10 cellular contexts compared by ENCODE assay signal in genomic region chr4:152460488-152460887, GRCh38.
DNase-seq lines count a peak whose midpoint lies in the region; ATAC-seq, FAIRE-seq and TF ChIP-seq lines count a peak whose summit lies in the region.
"Had no signal": no experiment of that assay in that cellular context is flagged by ENCODE, and none has a peak within 500 bp of the region (broad histone marks: within the 10 kb centered on the region; RNA-seq: fewer than 3 reads in every experiment).

No MANE protein-coding gene starts in this region.

- peaks cover 28% of the 10 kb centered on the region for H3K79me2 ChIP-seq in HepG2 (ENCODE audit: insufficient read depth, low read length)

- peak overlapping the region; percentile 6 for H3K27ac Mint-ChIP-seq in T-helper 1 cell treated with Interleukin-12 subunit alpha and Interleukin-12 subunit beta and Interleukin-4 antibody, amounts not matched to agents 30 μg/mL and 1 μg/mL, for 36 hours
- H3K27ac Mint-ChIP-seq in stimulated activated effector memory CD8-positive, alpha-beta T cell treated with anti-CD3 and anti-CD28 coated beads, Interleukin-12 subunit alpha, Interleukin-12 subunit beta, amount 100 ng/mL, for 72 hours, result no peak overlapping the region
- H3K27ac Mint-ChIP-seq: GM23338 had no signal

- no peak overlapping the region for H3K27ac ChIP-seq in HepG2 (ENCODE audit: extremely low read length, insufficient read depth, low read length)

- no peaks in the 10 kb centered on the region for H4K20me1 ChIP-seq in HepG2 (ENCODE audit: insufficient read depth, low read length)

- peaks cover 60% of the 10 kb centered on the region for H3K4me1 Mint-ChIP-seq in T-helper 1 cell treated with Interleukin-12 subunit alpha and Interleukin-12 subunit beta and Interleukin-4 antibody, amounts not matched to agents 30 μg/mL and 1 μg/mL, for 36 hours (ENCODE audit: low read depth)
- peaks cover 57% of the 10 kb centered on the region for H3K4me1 Mint-ChIP-seq in stimulated activated effector memory CD8-positive, alpha-beta T cell treated with anti-CD3 and anti-CD28 coated beads, Interleukin-12 subunit alpha, Interleukin-12 subunit beta, amount 100 ng/mL, for 72 hours

- no peaks in the 10 kb centered on the region for H3K36me3 Mint-ChIP-seq in T-helper 1 cell treated with Interleukin-12 subunit alpha and Interleukin-12 subunit beta and Interleukin-4 antibody, amounts not matched to agents 30 μg/mL and 1 μg/mL, for 36 hours (ENCODE audit: low read depth)
- H3K36me3 Mint-ChIP-seq in stimulated activated effector memory CD8-positive, alpha-beta T cell treated with anti-CD3 and anti-CD28 coated beads, Interleukin-12 subunit alpha, Interleukin-12 subunit beta, amount 100 ng/mL, for 72 hours, result no peaks in the 10 kb centered on the region

- no TSS peak for BruUV-seq in HepG2 (replicated peaks; lab: Mats Ljungman, UMichigan)

- H3K9me3 ChIP-seq in HepG2 (ENCODE audit: low read length), result no peaks in the 10 kb centered on the region

- ATAC-seq in HG02763 (IDR thresholded peaks at IDR 0.05; ENCODE audit: unreplicated experiment) (peak; percentile 34), HepG2 (no peak), GM19455 (IDR thresholded peaks at IDR 0.05; ENCODE audit: unreplicated experiment) (no peak), HG03139 (IDR thresholded peaks at IDR 0.05; ENCODE audit: unreplicated experiment) (no peak), GM18867 (IDR thresholded peaks at IDR 0.05; ENCODE audit: unreplicated experiment) (no peak)
- no peak for ATAC-seq in stimulated activated effector memory CD8-positive, alpha-beta T cell treated with anti-CD3 and anti-CD28 coated beads, Interleukin-12 subunit alpha, Interleukin-12 subunit beta, amount 100 ng/mL, for 72 hours
- ATAC-seq: GM23338, Right ventricle myocardium inferior had no signal

- in situ Hi-C loops in HepG2 (cut with HindIII; ENCODE audit: extremely low pct_ligation_motif_present, low pct_unique_long_range_greater_than_20kb), result no loop called here

- H3K4me3 ChIP-seq in HepG2 (replicated peaks in 1 of 3; ENCODE audit: insufficient read depth in 1 of 3, low read depth in 2 of 3, low read length in 3 of 3), result no peak overlapping the region
- H3K4me3 ChIP-seq: GM23338 had no signal

- no peak overlapping the region for H3K4me3 Mint-ChIP-seq in T-helper 1 cell treated with Interleukin-12 subunit alpha and Interleukin-12 subunit beta and Interleukin-4 antibody, amounts not matched to agents 30 μg/mL and 1 μg/mL, for 36 hours
- H3K4me3 Mint-ChIP-seq in stimulated activated effector memory CD8-positive, alpha-beta T cell treated with anti-CD3 and anti-CD28 coated beads, Interleukin-12 subunit alpha, Interleukin-12 subunit beta, amount 100 ng/mL, for 72 hours, result no peak overlapping the region
- H3K4me3 Mint-ChIP-seq: GM23338 had no signal

- CTCF ChIA-PET in HepG2 (lab: Yijun Ruan, JAX; ENCODE audit: low intra/inter-chr PET ratio, low total read pairs), result no interaction called here

- POLR2A ChIA-PET in HepG2 (lab: Yijun Ruan, JAX), result no interaction called here

- peaks cover 53% of the 10 kb centered on the region for H3K4me1 ChIP-seq in HepG2 (ENCODE audit: insufficient read depth, low read length)

- H3K36me3 ChIP-seq in HepG2 (replicated peaks in 1 of 2; ENCODE audit: control insufficient read depth in 1 of 2, insufficient read depth in 2 of 2, low read length in 2 of 2), result no peaks in the 10 kb centered on the region

- no peaks in the 10 kb centered on the region for H3K9me3 Mint-ChIP-seq in T-helper 1 cell treated with Interleukin-12 subunit alpha and Interleukin-12 subunit beta and Interleukin-4 antibody, amounts not matched to agents 30 μg/mL and 1 μg/mL, for 36 hours
- H3K9me3 Mint-ChIP-seq in stimulated activated effector memory CD8-positive, alpha-beta T cell treated with anti-CD3 and anti-CD28 coated beads, Interleukin-12 subunit alpha, Interleukin-12 subunit beta, amount 100 ng/mL, for 72 hours, result no peaks in the 10 kb centered on the region
- H3K9me3 Mint-ChIP-seq: GM23338 had no signal

- intact Hi-C loops in HepG2 (cut with micrococcal nuclease; ENCODE audit: unreplicated experiment), result loop anchor here (5.0 kb wide), 1 partner anchor 37 kb away; no protein-coding TSS in a partner anchor

- TF ChIP-seq EP300 in HepG2 (IDR thresholded peaks at IDR 0.05; ENCODE audit: low read depth in 2 of 2, low read length in 2 of 2), result peak in 1 of 2 experiments; percentile 25; a peak in 1 of 4 replicates
- TF ChIP-seq EP300 in HepG2 (CRISPR knock-in tag; IDR thresholded peaks at IDR 0.05; ENCODE audit: borderline replicate concordance), result no peak

- whole genome bisulfite sequencing in HepG2 (ENCODE audit: low lambda C conversion rate), result 80% methylated on average over 1 of the region's 1 CpG

- DNase-seq in DMS53 treated with DMSO at 0.1 percent for 48 hours (lab: John Stamatoyannopoulos, UW; ENCODE audit: unreplicated experiment), result peak; percentile 33
- DNase-seq in HepG2 (ENCODE audit: low spot score), result peak; percentile 25
- DNase-seq in stimulated activated effector memory CD8-positive, alpha-beta T cell treated with anti-CD3 and anti-CD28 coated beads, Interleukin-12 subunit alpha, Interleukin-12 subunit beta, amount 100 ng/mL, for 72 hours (ENCODE audit: low spot score in 2 of 2), result no peak

- TF ChIP-seq RAD21 in HepG2 (CRISPR knock-in tag; IDR thresholded peaks at IDR 0.05), result no peak

- peak; percentile 44 for TF ChIP-seq CTCF in HepG2 (CRISPR knock-in tag; IDR thresholded peaks at IDR 0.05)

- FAIRE-seq in HepG2 (lab: Jason Lieb, UNC), result no peak

- no peak for TF ChIP-seq POLR2A in HepG2 (IDR thresholded peaks at IDR 0.05; ENCODE audit: insufficient read depth in 1 of 2, low read depth in 2 of 2, low read length in 2 of 2)

- no peak overlapping the region for H3K9ac ChIP-seq in HepG2 (ENCODE audit: insufficient read depth, low read depth, low read length)

- H3K27me3 Mint-ChIP-seq in T-helper 1 cell treated with Interleukin-12 subunit alpha and Interleukin-12 subunit beta and Interleukin-4 antibody, amounts not matched to agents 30 μg/mL and 1 μg/mL, for 36 hours (ENCODE audit: low read depth), result no peaks in the 10 kb centered on the region

- no peaks in the 10 kb centered on the region for H3K27me3 ChIP-seq in HepG2 (ENCODE audit: control insufficient read depth in 1 of 2, insufficient read depth in 2 of 2, low read length in 2 of 2)

- H2AFZ ChIP-seq in HepG2 (ENCODE audit: low read length), result no peak overlapping the region
- H2AFZ ChIP-seq: GM23338 had no signal

- H3K4me2 ChIP-seq in HepG2 (ENCODE audit: low read depth, low read length), result no peak overlapping the region
- H3K4me2 ChIP-seq: GM23338 had no signal

TF ChIP-seq in HepG2, 621 proteins besides CTCF, POLR2A, EP300 and RAD21 (continues in another document):
- TF ChIP-seq FOXP1 (IDR thresholded peaks at IDR 0.05), result no peak
- peak; percentile 74 for TF ChIP-seq FOXP1 (CRISPR knock-in tag; IDR thresholded peaks at IDR 0.05)
- TF ChIP-seq ARID5B (CRISPR knock-in tag; IDR thresholded peaks at IDR 0.05), result peak; percentile 42; the same call in 1 of the 2 replicates
- peak; percentile 71; the same call in 1 of the 2 replicates for TF ChIP-seq BCL6 (CRISPR knock-in tag; IDR thresholded peaks at IDR 0.05)
- peak; percentile 83 for TF ChIP-seq CEBPB (IDR thresholded peaks at IDR 0.05; ENCODE audit: borderline replicate concordance, low read depth, low read length)
- no peak for TF ChIP-seq ZEB1 (IDR thresholded peaks at IDR 0.05; ENCODE audit: insufficient replicate concordance, low read depth)
- no peak for TF ChIP-seq POGZ (CRISPR knock-in tag; IDR thresholded peaks at IDR 0.05)
- no peak for TF ChIP-seq ETV5 (CRISPR knock-in tag; IDR thresholded peaks at IDR 0.05; ENCODE audit: borderline replicate concordance)
- TF ChIP-seq STAG1 (CRISPR knock-in tag; IDR thresholded peaks at IDR 0.05), result peak; percentile 56
- TF ChIP-seq FOXA3 (CRISPR knock-in tag; IDR thresholded peaks at IDR 0.05), result peak; percentile 13; the same call in 1 of the 2 replicates
- TF ChIP-seq CEBPG (CRISPR knock-in tag; IDR thresholded peaks at IDR 0.05), result peak; percentile 88
- TF ChIP-seq TARDBP (CRISPR knock-in tag; IDR thresholded peaks at IDR 0.05), result 0 out of 2 replicates have a peak, but pooled peaks have one; percentile 14
- peak; percentile 45; the same call in 1 of the 2 replicates for TF ChIP-seq GATAD2A (CRISPR knock-in tag; IDR thresholded peaks at IDR 0.05)
- 0 out of 2 replicates have a peak, but pooled peaks have one; percentile 9 for TF ChIP-seq SMC3 (IDR thresholded peaks at IDR 0.05; ENCODE audit: low read length)
- no peak for TF ChIP-seq TBX3 (IDR thresholded peaks at IDR 0.05; ENCODE audit: borderline replicate concordance)
- no peak for TF ChIP-seq NR2F6 (IDR thresholded peaks at IDR 0.05)
- 0 out of 2 replicates have a peak, but pooled peaks have one; percentile 7 for TF ChIP-seq NR2F6 (CRISPR knock-in tag; IDR thresholded peaks at IDR 0.05)

Comparison
In these comparisons a context has a peak if more than half of its experiments do, and no peak if none do; other contexts are left out.
1. DNase-seq: peak in DMS53 treated with DMSO at 0.1 percent for 48 hours (single experiment) and HepG2 (single experiment); none in stimulated activated effector memory CD8-positive, alpha-beta T cell treated with anti-CD3 and anti-CD28 coated beads, Interleukin-12 subunit alpha, Interleukin-12 subunit beta, amount 100 ng/mL, for 72 hours (0 of 2).